ENCODE assay signal across 17 cellular contexts in genomic region chr11:116240661-116241060, GRCh38.
DNase-seq lines count a peak whose midpoint lies in the region; ATAC-seq and TF ChIP-seq lines count a peak whose summit lies in the region.
"Had no signal": no experiment of that assay in that cellular context is flagged by ENCODE, and none has a peak within 500 bp of the region (broad histone marks: within the 10 kb centered on the region; RNA-seq: fewer than 3 reads in every experiment).

No MANE protein-coding gene starts in this region.

- ATAC-seq in GM21390 (IDR thresholded peaks at IDR 0.05; ENCODE audit: unreplicated experiment), result no peak
- no peak for ATAC-seq in HG03442 (IDR thresholded peaks at IDR 0.05; ENCODE audit: unreplicated experiment)
- no peak for ATAC-seq in GM18511 (IDR thresholded peaks at IDR 0.05; ENCODE audit: unreplicated experiment)
- ATAC-seq: CD8-positive, alpha-beta T cell had no signal

- peak; percentile 35 for DNase-seq in ACHN
- peak; percentile 79 for DNase-seq in Daoy (ENCODE audit: low read depth)
- DNase-seq in cardiac fibroblast (ENCODE audit: low read depth in 2 of 2), result peak; percentile 18 to 33
- DNase-seq in kidney tubule cell (ENCODE audit: low spot score), result peak; percentile 23
- DNase-seq in activated gamma-delta T cell (lab: John Stamatoyannopoulos, UW), result no peak
- DNase-seq: CD8-positive, alpha-beta T cell; EL; HCEC 1CT; Kasumi-1; NCI-H1048; NCI-H2171; RPMI8226; SW 1271 had no signal

- no peak overlapping the region for H3K4me3 ChIP-seq in cardiac fibroblast (replicated peaks in 1 of 2; ENCODE audit: low read depth in 2 of 2, low read length in 2 of 2)
- H3K4me3 ChIP-seq: SJSA1 had no signal

- in situ Hi-C loops in ACHN (cut with HindIII; ENCODE audit: low pct_ligation_motif_present, low pct_unique_long_range_greater_than_20kb, low sequenced_read_pairs), result no loop called here

- TF ChIP-seq CTCF in cardiac fibroblast (IDR thresholded peaks at IDR 0.05; ENCODE audit: low read depth, low read length), result no peak
